9 cellular contexts compared by ENCODE assay signal in the genomic region with DNA sequence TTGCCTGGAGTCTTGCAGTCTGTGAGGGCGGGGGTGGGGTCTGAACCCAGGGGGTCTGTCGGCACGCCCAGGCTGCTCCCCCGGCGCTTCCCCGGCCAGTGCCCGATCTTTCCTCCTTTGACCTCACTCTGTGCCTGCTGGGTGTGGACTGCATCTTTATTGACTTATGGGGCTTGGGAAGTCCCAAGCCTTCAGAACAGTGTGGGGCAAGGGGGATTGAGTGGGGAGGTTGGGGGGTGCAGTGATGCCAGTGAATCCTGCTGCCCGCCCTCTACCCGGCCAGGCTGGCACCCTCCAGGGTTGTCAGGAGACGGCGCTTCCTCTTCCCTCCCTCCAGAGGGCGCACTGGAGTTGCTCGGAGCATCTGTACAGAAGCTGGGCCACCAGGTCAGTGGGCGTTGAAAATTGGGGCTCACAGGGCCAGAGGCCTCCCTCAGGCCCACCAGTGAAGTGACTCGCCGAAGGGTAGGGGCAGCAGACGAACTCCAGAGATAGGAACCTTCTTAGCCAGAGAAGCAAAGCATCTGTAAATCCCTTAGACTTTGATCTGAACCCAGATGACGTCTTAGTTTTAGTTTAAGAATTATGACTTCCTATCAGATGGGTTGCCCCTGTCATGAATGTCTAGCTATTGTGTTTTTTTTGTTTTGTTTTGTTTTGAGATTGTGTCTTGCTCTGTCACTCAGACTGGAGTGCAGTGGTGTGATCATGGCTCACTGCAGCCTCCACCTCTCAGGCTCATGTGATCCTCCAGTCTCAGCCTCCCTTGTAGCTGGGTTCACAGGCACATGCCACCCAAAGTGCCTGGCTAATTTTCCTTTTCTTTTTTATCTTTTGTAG.
DNase-seq lines count a peak whose midpoint lies in the region; ATAC-seq and TF ChIP-seq lines count a peak whose summit lies in the region.
"Had no signal": no experiment of that assay in that cellular context is flagged by ENCODE, and none has a peak within 500 bp of the region (broad histone marks: within the 10 kb centered on the region; RNA-seq: fewer than 3 reads in every experiment).

No MANE protein-coding gene starts in this region.

- no peak for DNase-seq in AG09319 (ENCODE audit: extremely low read depth, low read depth)
- DNase-seq in H7 = peak; percentile 90
- peak; percentile 59 for DNase-seq in adipocyte (ENCODE audit: low read depth)
- peak in 27 of 51 donors; percentile 11 to 69 (median 33) for DNase-seq in hypothalamus (lab: John Stamatoyannopoulos, UW)
- peak; percentile 57 for DNase-seq in stimulated activated CD4-positive, alpha-beta T cell treated with anti-CD3 and anti-CD28 coated beads, Interleukin-4, amount 100 ng/mL, for 1 hour

- no peaks in the 10 kb centered on the region for H3K9me3 ChIP-seq in adipocyte (ENCODE audit: control insufficient read depth, low read length)
- H3K9me3 ChIP-seq: HAP-1 had no signal

- no peaks in the 10 kb centered on the region for H3K36me3 ChIP-seq in H7 (replicated peaks; ENCODE audit: control insufficient read depth, insufficient read depth, low read length)
- H3K36me3 ChIP-seq in adipocyte (ENCODE audit: control insufficient read depth, insufficient read depth, low read length, severe bottlenecking) = peaks cover 3% of the 10 kb centered on the region
- H3K36me3 ChIP-seq: HAP-1 had no signal

- H3K4me3 ChIP-seq in H7 (ENCODE audit: insufficient read depth, low read depth, low read length) (no peak overlapping the region), adipocyte (ENCODE audit: low read length) (no peak overlapping the region)
- H3K4me3 ChIP-seq: HAP-1 had no signal

- TF ChIP-seq CTCF in AG09319 (IDR thresholded peaks at IDR 0.05; ENCODE audit: low read depth, low read length) = peak; percentile 72

- no peak overlapping the region for H3K9ac ChIP-seq in adipocyte (ENCODE audit: low read length)

- H3K27me3 ChIP-seq in H7 (ENCODE audit: control insufficient read depth, insufficient read depth, low read length) = no peaks in the 10 kb centered on the region; the same call in 1 of the 2 replicates
- no peaks in the 10 kb centered on the region for H3K27me3 ChIP-seq in adipocyte (replicated peaks; ENCODE audit: control insufficient read depth, insufficient read depth, low read length)

- H3K4me1 ChIP-seq in adipocyte (ENCODE audit: control insufficient read depth, insufficient read depth, low read length) = peaks cover 9% of the 10 kb centered on the region
- H3K4me1 ChIP-seq: HAP-1 had no signal

- peak; percentile 92 for ATAC-seq in SK-N-SH treated with all-trans-retinoic acid at 6 μM for 48 hours
- no peak for ATAC-seq in GM19395 (IDR thresholded peaks at IDR 0.05; ENCODE audit: unreplicated experiment)
- no peak for ATAC-seq in HG03378 (IDR thresholded peaks at IDR 0.05; ENCODE audit: unreplicated experiment)

TF ChIP-seq in SK-N-SH treated with all-trans-retinoic acid at 6 μM for 48 hours, 23 proteins besides CTCF, POLR2A, EP300 and RAD21:
- TF ChIP-seq RARB (CRISPR knock-in tag; IDR thresholded peaks at IDR 0.05) (no peak), ZFP3 (CRISPR knock-in tag; IDR thresholded peaks at IDR 0.05) (no peak), BACH2 (CRISPR knock-in tag; IDR thresholded peaks at IDR 0.05; ENCODE audit: borderline replicate concordance) (no peak), ZNF8 (CRISPR knock-in tag; IDR thresholded peaks at IDR 0.05) (no peak), ZFP30 (CRISPR knock-in tag; IDR thresholded peaks at IDR 0.05) (no peak), POU6F1 (CRISPR knock-in tag; IDR thresholded peaks at IDR 0.05; ENCODE audit: borderline replicate concordance, low read depth) (no peak), TSHZ2 (CRISPR knock-in tag; IDR thresholded peaks at IDR 0.05) (no peak), OSR1 (CRISPR knock-in tag; IDR thresholded peaks at IDR 0.05) (no peak), PATZ1 (CRISPR knock-in tag; IDR thresholded peaks at IDR 0.05; ENCODE audit: borderline replicate concordance) (no peak), ZNF70 (CRISPR knock-in tag; IDR thresholded peaks at IDR 0.05) (no peak)
